In the genomic region with DNA sequence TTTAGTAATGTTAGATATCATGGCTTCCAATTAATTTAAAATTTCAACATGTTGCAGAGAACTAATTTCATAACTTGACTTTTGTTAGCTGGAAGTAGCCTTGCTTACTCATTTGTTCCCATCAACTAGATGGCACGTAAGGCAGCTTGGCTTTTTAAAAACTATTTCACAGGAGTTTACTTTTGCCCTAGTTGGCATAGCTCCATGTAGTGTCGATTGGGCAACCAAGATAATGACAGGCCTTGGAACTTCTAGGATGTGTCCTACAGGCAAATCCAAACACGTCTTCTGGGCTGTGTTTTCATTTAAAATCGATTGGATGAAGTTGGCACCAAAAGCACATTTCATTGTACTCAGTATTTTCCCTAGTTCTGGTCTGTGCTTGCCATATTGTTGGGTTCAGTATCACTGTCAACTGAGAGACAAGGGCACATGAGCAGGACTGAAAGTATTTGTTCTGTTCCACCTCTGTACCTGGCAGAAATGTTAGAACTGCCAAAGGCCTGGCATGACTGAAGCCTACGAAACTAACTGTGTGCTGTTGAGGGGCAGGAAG, we compare ENCODE assay signal across 8 cellular contexts. TPM values are rescaled to one million over a fixed set of nuclear protein-coding genes. Genes with fewer than 3 reads are reported as not detected.
A peak's percentile ranks its signal among the peaks of the same experiment; 100 is the strongest.
DNase-seq lines count a peak whose midpoint lies in the region; ATAC-seq and TF ChIP-seq lines count a peak whose summit lies in the region.

No MANE protein-coding gene starts in this region.

- H3K4me3 ChIP-seq in spleen: no peak overlapping the region

- H3K9me3 Mint-ChIP-seq in activated naive CD8-positive, alpha-beta T cell treated with anti-CD3 and anti-CD28 coated beads, Interleukin-2, amount 50 U/mL, for 24 hours: no peaks in the 10 kb centered on the region
- H3K9me3 Mint-ChIP-seq in activated T-cell treated with anti-CD3 and anti-CD28 coated beads, Interleukin-2, amount 50 U/mL, for 4 hours: no peaks in the 10 kb centered on the region

- TF ChIP-seq CTCF in spleen (IDR thresholded peaks at IDR 0.05 in 8 of 11, conservative IDR thresholded peaks at IDR 0.05 in 3 of 11): no peak
- no peak for TF ChIP-seq CTCF in GM10248 (IDR thresholded peaks at IDR 0.05; ENCODE audit: control extremely low read depth, extremely low read depth, low read depth, missing control alignments)

- no peaks in the 10 kb centered on the region for H3K9me3 ChIP-seq in spleen

- DNase-seq in HCEC 1CT (peak; percentile 90), SW 1271 (lab: John Stamatoyannopoulos, UW) (peak; percentile 11 to 39), Right ventricle myocardium superior (no peak), spleen (no peak), GM10248 (ENCODE audit: extremely low spot score) (no peak), foreskin melanocyte (no peak)
- no peak for DNase-seq in activated naive CD8-positive, alpha-beta T cell treated with anti-CD3 and anti-CD28 coated beads, Interleukin-2, amount 50 U/mL, for 24 hours
- no peak for DNase-seq in activated T-cell treated with anti-CD3 and anti-CD28 coated beads, Interleukin-2, amount 50 U/mL, for 4 hours

- no peaks in the 10 kb centered on the region for H3K27me3 Mint-ChIP-seq in activated naive CD8-positive, alpha-beta T cell treated with anti-CD3 and anti-CD28 coated beads, Interleukin-2, amount 50 U/mL, for 24 hours
- H3K27me3 Mint-ChIP-seq in activated T-cell treated with anti-CD3 and anti-CD28 coated beads, Interleukin-2, amount 50 U/mL, for 4 hours (ENCODE audit: low read depth): no peaks in the 10 kb centered on the region

- peaks cover 24% of the 10 kb centered on the region for H3K36me3 Mint-ChIP-seq in activated naive CD8-positive, alpha-beta T cell treated with anti-CD3 and anti-CD28 coated beads, Interleukin-2, amount 50 U/mL, for 24 hours (ENCODE audit: low read depth)
- peaks cover 25% of the 10 kb centered on the region for H3K36me3 Mint-ChIP-seq in activated T-cell treated with anti-CD3 and anti-CD28 coated beads, Interleukin-2, amount 50 U/mL, for 4 hours (ENCODE audit: insufficient read depth)

- intact Hi-C loops in Right ventricle myocardium superior (cut with DNase I): no loop called here
- intact Hi-C loops in spleen (cut with DNase I; ENCODE audit: low total_unique reads): no loop called here

- H3K36me3 ChIP-seq in spleen: peaks cover 2 to 82% (median 37%) of the 10 kb centered on the region in 6 donors

- peak; percentile 90 for ATAC-seq in Right ventricle myocardium superior (ENCODE audit: poor library complexity)
- no peak for ATAC-seq in activated naive CD8-positive, alpha-beta T cell treated with anti-CD3 and anti-CD28 coated beads, Interleukin-2, amount 50 U/mL, for 24 hours
- no peak for ATAC-seq in activated T-cell treated with anti-CD3 and anti-CD28 coated beads, Interleukin-2, amount 50 U/mL, for 4 hours

- POLR2A ChIA-PET in GM10248 (lab: Yijun Ruan, JAX): no interaction called here

- 47 to 62% (median 54%) methylated on average over 5 of the region's 5 CpGs for WGBS in spleen, 5 donors

- H3K27ac Mint-ChIP-seq in activated naive CD8-positive, alpha-beta T cell treated with anti-CD3 and anti-CD28 coated beads, Interleukin-2, amount 50 U/mL, for 24 hours: no peak overlapping the region

- no peaks in the 10 kb centered on the region for H3K27me3 ChIP-seq in spleen (replicated peaks in 1 of 7)

- peaks cover 0 to 60% (median 33%) of the 10 kb centered on the region in 6 donors for H3K4me1 ChIP-seq in spleen

- no peak for TF ChIP-seq POLR2A in spleen (IDR thresholded peaks at IDR 0.05)

- no peak overlapping the region for H3K4me3 Mint-ChIP-seq in activated naive CD8-positive, alpha-beta T cell treated with anti-CD3 and anti-CD28 coated beads, Interleukin-2, amount 50 U/mL, for 24 hours
- H3K4me3 Mint-ChIP-seq in activated T-cell treated with anti-CD3 and anti-CD28 coated beads, Interleukin-2, amount 50 U/mL, for 4 hours: no peak overlapping the region

- H3K27ac ChIP-seq in spleen: peak overlapping the region; percentile 39 to 83 (median 68)

- peaks cover 13% of the 10 kb centered on the region for H3K4me1 Mint-ChIP-seq in activated naive CD8-positive, alpha-beta T cell treated with anti-CD3 and anti-CD28 coated beads, Interleukin-2, amount 50 U/mL, for 24 hours
- peaks cover 9% of the 10 kb centered on the region for H3K4me1 Mint-ChIP-seq in activated T-cell treated with anti-CD3 and anti-CD28 coated beads, Interleukin-2, amount 50 U/mL, for 4 hours (ENCODE audit: low read depth)

- CTCF ChIA-PET in GM10248 (lab: Yijun Ruan, JAX): interaction anchor here (2.3 kb wide), 1 partner anchor 11 kb away, joined by 6 read pairs; no protein-coding TSS in a partner anchor

RNA-seq across cellular contexts. Expression of gene HADHB, which starts 29.4 kb away (rescaled TPM):
- total RNA-seq in Right ventricle myocardium superior: 1,664 TPM
- total RNA-seq in spleen: 100 to 1,000 TPM; 106 to 165 (median 130) TPM
- 10 to 100 TPM; 54.0 to 75.1 (median 55.7) TPM for polyA plus RNA-seq in spleen
- total RNA-seq in activated T-cell treated with anti-CD3 and anti-CD28 coated beads, Interleukin-2, amount 50 U/mL, for 4 hours: 10 to 100 TPM; 53.8 to 59.9 (median 55.2) TPM

RNA-seq across cellular contexts. Expression of gene HADHA, which starts 29.7 kb away (rescaled TPM):
- total RNA-seq in Right ventricle myocardium superior (766 TPM), spleen (100 to 1,000 TPM; 114 to 134 (median 115) TPM)
- 10 to 100 TPM; 49.6 to 58.3 (median 58.3) TPM for polyA plus RNA-seq in spleen
- total RNA-seq in activated T-cell treated with anti-CD3 and anti-CD28 coated beads, Interleukin-2, amount 50 U/mL, for 4 hours: 10 to 100 TPM; 85.9 to 94.9 (median 87.7) TPM

Comparison
In these comparisons a context has a peak if more than half of its experiments do, and no peak if none do; other contexts are left out.
1. DNase-seq: peak in HCEC 1CT (single experiment) and SW 1271 (2 of 2); none in Right ventricle myocardium superior (single experiment), spleen (single experiment), GM10248 (single experiment), foreskin melanocyte (single experiment), activated naive CD8-positive, alpha-beta T cell treated with anti-CD3 and anti-CD28 coated beads, Interleukin-2, amount 50 U/mL, for 24 hours (single experiment) and activated T-cell treated with anti-CD3 and anti-CD28 coated beads, Interleukin-2, amount 50 U/mL, for 4 hours (single experiment).
2. RNA of gene HADHB, which starts 29.4 kb away (total RNA-seq): 1,664 TPM in Right ventricle myocardium superior (single experiment); 106 to 165 TPM in spleen and 53.8 to 59.9 TPM in activated T-cell treated with anti-CD3 and anti-CD28 coated beads, Interleukin-2, amount 50 U/mL, for 4 hours; every median in the first group is over 10 times any median in the second.